Comparison of ENCODE assay signal across 23 cellular contexts in the genomic region with DNA sequence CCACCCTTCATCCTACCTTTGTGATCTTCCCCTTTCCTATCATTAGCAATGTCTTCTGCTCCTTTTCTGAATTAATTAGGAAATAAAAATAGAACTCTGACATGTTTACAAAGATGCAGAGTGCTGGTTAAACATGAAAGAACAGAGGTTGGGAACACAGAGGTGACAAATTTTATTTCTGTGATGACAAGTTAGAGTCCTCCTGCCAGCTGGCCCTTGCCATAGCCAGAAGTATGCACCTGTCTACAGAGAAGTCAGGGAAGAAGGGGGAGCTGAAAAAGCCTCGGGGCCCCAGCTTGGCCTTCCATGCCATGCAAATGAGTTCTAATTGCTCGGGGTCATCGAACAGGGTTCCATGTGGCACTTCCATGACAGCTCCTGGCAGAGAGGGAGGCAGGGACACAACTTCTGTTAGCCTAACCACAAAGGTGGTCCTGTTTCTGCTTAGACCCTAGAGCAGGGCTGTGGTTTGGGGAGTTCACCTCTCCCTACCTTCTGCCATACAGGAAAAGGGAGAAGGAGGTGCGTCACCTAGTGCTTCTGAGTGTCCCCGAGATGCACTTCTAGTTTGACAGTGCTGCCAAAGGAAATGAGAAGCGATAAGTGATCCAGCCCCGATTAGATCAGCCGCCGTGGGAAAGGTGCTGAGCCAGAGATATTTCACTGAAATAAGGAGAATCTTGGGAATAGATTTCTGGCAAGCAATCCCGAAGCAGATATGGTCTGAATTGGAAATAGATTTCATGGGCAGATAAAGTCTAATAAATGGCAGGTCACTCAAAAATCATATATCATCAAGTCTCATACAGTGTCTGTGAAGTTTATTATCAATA.
DNase-seq lines count a peak whose midpoint lies in the region; ATAC-seq and TF ChIP-seq lines count a peak whose summit lies in the region.
"Had no signal": no experiment of that assay in that cellular context is flagged by ENCODE, and none has a peak within 500 bp of the region (broad histone marks: within the 10 kb centered on the region; RNA-seq: fewer than 3 reads in every experiment).

No MANE protein-coding gene starts in this region.

- no peaks in the 10 kb centered on the region for H3K9me3 ChIP-seq in PC-9 (ENCODE audit: insufficient read depth, low read depth)
- H3K9me3 ChIP-seq: spleen had no signal

- no peaks in the 10 kb centered on the region for H4K20me1 ChIP-seq in PC-9 (ENCODE audit: insufficient read depth)

- H3K27me3 ChIP-seq in PC-9 (ENCODE audit: insufficient read depth, low read depth): peaks cover 29% of the 10 kb centered on the region
- H3K27me3 ChIP-seq: spleen had no signal

- H3K79me2 ChIP-seq in PC-9 (ENCODE audit: low read depth): no peaks in the 10 kb centered on the region

- no peak overlapping the region for H2AFZ ChIP-seq in PC-9
- H2AFZ ChIP-seq: GM23248 had no signal

- ATAC-seq in Right ventricle myocardium inferior: peak; percentile 47
- ATAC-seq in activated T-helper 17 cell treated with anti-CD3 and anti-CD28 coated beads, Interleukin-2, amount 50 U/mL, for 72 hours (replicated peaks): no peak
- ATAC-seq: effector memory CD8-positive, alpha-beta T cell; GM12878; naive thymus-derived CD8-positive, alpha-beta T cell had no signal

- no peak overlapping the region for H3K4me2 ChIP-seq in PC-9

- peaks cover 2% of the 10 kb centered on the region for H3K27me3 Mint-ChIP-seq in brain
- no peaks in the 10 kb centered on the region for H3K27me3 Mint-ChIP-seq in activated T-helper 17 cell treated with anti-CD3 and anti-CD28 coated beads, Interleukin-2, amount 50 U/mL, for 72 hours
- H3K27me3 Mint-ChIP-seq: activated CD4-positive, alpha-beta memory T cell treated with anti-CD3 and anti-CD28 coated beads for 36 hours; effector memory CD8-positive, alpha-beta T cell; naive thymus-derived CD8-positive, alpha-beta T cell had no signal

- intact Hi-C loops in Right ventricle myocardium inferior (cut with DNase I) (loop anchor here (2.0 to 5.0 kb wide), 2 partner anchors 28 to 45 kb away; no protein-coding TSS in a partner anchor), cardiac septum (cut with DNase I) (no loop called here), PC-9 (cut with micrococcal nuclease; ENCODE audit: unreplicated experiment) (no loop called here)

- no peaks in the 10 kb centered on the region for H3K36me3 ChIP-seq in PC-9 (ENCODE audit: low read depth)

- H3F3A ChIP-seq in PC-9 (ENCODE audit: insufficient read depth, low read depth): no peaks in the 10 kb centered on the region

- peak overlapping the region in 3 of 5 experiments; percentile 2 to 52 (median 12) for H3K27ac Mint-ChIP-seq in brain
- no peak overlapping the region for H3K27ac Mint-ChIP-seq in activated T-helper 17 cell treated with anti-CD3 and anti-CD28 coated beads, Interleukin-2, amount 50 U/mL, for 72 hours
- H3K27ac Mint-ChIP-seq: activated CD4-positive, alpha-beta memory T cell treated with anti-CD3 and anti-CD28 coated beads for 36 hours; T-helper 1 cell treated with Interleukin-12 subunit alpha and Interleukin-12 subunit beta and Interleukin-4 antibody, amounts not matched to agents 30 μg/mL and 1 μg/mL, for 36 hours had no signal

- peaks cover 32% of the 10 kb centered on the region for H3K4me1 Mint-ChIP-seq in brain
- peaks cover 9% of the 10 kb centered on the region for H3K4me1 Mint-ChIP-seq in activated T-helper 17 cell treated with anti-CD3 and anti-CD28 coated beads, Interleukin-2, amount 50 U/mL, for 72 hours

- no peaks in the 10 kb centered on the region for H3K4me1 ChIP-seq in PC-9 (replicated peaks; ENCODE audit: insufficient read depth)

- no peaks in the 10 kb centered on the region; the same call in 1 of the 2 replicates for H3K9me2 ChIP-seq in PC-9 (ENCODE audit: insufficient read depth)

- POLR2A ChIA-PET in PC-9 (lab: Charles Lee; ENCODE audit: unreplicated experiment): no interaction called here

- no peak overlapping the region for H3K27ac ChIP-seq in PC-9
- H3K27ac ChIP-seq: GM23248, spleen had no signal

- CTCF ChIA-PET in PC-9 (lab: Charles Lee): no interaction called here

- DNase-seq in Right ventricle myocardium inferior (ENCODE audit: missing footprints) (no peak), cardiac septum (ENCODE audit: low spot score) (no peak), myocyte (ENCODE audit: low read depth) (peak; percentile 46), PC-9 (no peak), medulla oblongata (ENCODE audit: extremely low spot score) (no peak), inferior parietal cortex (ENCODE audit: extremely low spot score) (no peak)
- DNase-seq: activated CD4-positive, alpha-beta memory T cell treated with anti-CD3 and anti-CD28 coated beads for 36 hours; activated naive CD4-positive, alpha-beta T cell treated with Interleukin-2 at 50 U/mL for 16 hours; anterior cingulate cortex; effector memory CD8-positive, alpha-beta T cell; GM23248; immature natural killer cell; mammary epithelial cell; naive thymus-derived CD8-positive, alpha-beta T cell; NCI-H2227 treated with DMSO at 0.1 percent for 48 hours; SIG-M5; spleen; substantia nigra had no signal

- no peak overlapping the region for H3K4me3 ChIP-seq in PC-9
- H3K4me3 ChIP-seq: GM12878, GM23248, spleen had no signal

- TF ChIP-seq CTCF in brain (conservative IDR thresholded peaks at IDR 0.05) (no peak), PC-9 (conservative IDR thresholded peaks at IDR 0.05) (no peak)

- H3K4me3 Mint-ChIP-seq in brain: no peak overlapping the region
- H3K4me3 Mint-ChIP-seq in activated T-helper 17 cell treated with anti-CD3 and anti-CD28 coated beads, Interleukin-2, amount 50 U/mL, for 72 hours: no peak overlapping the region
- H3K4me3 Mint-ChIP-seq: activated CD4-positive, alpha-beta memory T cell treated with anti-CD3 and anti-CD28 coated beads for 36 hours; CD14-positive monocyte; effector memory CD8-positive, alpha-beta T cell; immature natural killer cell; T-helper 1 cell treated with Interleukin-12 subunit alpha and Interleukin-12 subunit beta and Interleukin-4 antibody, amounts not matched to agents 30 μg/mL and 1 μg/mL, for 36 hours had no signal

- BruUV-seq in PC-9 (replicated peaks; lab: Mats Ljungman, UMichigan): no TSS peak

- no peaks in the 10 kb centered on the region for H3K9me3 Mint-ChIP-seq in brain
- no peaks in the 10 kb centered on the region for H3K9me3 Mint-ChIP-seq in activated T-helper 17 cell treated with anti-CD3 and anti-CD28 coated beads, Interleukin-2, amount 50 U/mL, for 72 hours
- H3K9me3 Mint-ChIP-seq: activated CD4-positive, alpha-beta memory T cell treated with anti-CD3 and anti-CD28 coated beads for 36 hours; CD14-positive monocyte; effector memory CD8-positive, alpha-beta T cell; immature natural killer cell; naive thymus-derived CD8-positive, alpha-beta T cell; T-helper 1 cell treated with Interleukin-12 subunit alpha and Interleukin-12 subunit beta and Interleukin-4 antibody, amounts not matched to agents 30 μg/mL and 1 μg/mL, for 36 hours had no signal

- H3K36me3 Mint-ChIP-seq in brain: peaks cover 3% of the 10 kb centered on the region
- peaks cover 6% of the 10 kb centered on the region for H3K36me3 Mint-ChIP-seq in activated T-helper 17 cell treated with anti-CD3 and anti-CD28 coated beads, Interleukin-2, amount 50 U/mL, for 72 hours (ENCODE audit: low read depth)
- H3K36me3 Mint-ChIP-seq: activated CD4-positive, alpha-beta memory T cell treated with anti-CD3 and anti-CD28 coated beads for 36 hours had no signal
